In the genomic region with DNA sequence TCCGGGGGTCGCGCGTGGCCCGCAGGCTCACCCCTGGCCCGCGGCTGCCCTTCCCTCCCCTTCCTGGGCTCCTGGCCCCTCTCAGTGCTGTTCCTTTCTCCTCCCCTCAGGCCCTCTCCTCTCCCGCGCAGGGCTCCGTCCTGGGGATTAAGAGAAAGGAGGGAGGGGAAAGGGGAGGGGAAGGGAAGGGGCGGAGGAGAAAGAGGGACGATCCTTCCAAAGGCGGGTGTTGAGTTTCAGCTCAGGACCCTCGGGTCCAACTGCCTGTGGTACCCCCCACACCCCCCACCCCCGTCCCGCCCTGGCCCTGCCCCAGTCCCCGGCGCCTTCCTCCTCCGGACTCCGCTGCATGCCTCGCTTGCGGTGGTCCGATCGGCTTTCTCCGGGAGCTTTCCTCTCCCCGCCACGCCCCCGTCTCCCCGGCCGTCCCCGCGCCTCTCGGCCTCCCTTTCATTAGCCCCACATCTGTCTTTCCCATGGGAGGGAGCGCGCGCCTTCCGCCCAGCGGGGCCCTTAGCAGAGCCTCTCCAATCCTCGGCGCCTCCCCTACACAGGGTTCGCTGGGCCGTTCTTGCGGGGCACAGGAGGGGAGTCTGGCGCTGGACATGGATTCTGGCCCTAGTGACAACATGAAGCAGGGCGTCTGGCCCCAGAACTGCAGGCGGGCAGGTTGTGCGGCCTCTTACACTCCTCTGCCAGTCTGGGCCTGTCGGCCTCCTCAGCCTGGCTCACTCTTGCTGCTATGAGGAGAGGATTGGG, we compare ENCODE assay signal across 1 cellular context.
TF ChIP-seq lines count a peak whose summit lies in the region.

No MANE protein-coding gene starts in this region.

TF ChIP-seq in GM23338, 12 proteins besides CTCF, POLR2A, EP300 and RAD21:
- peak; percentile 97 for TF ChIP-seq POLR2AphosphoS5 (IDR thresholded peaks at IDR 0.05; ENCODE audit: low read depth)
- TF ChIP-seq EZH2 (IDR thresholded peaks at IDR 0.05; ENCODE audit: low read depth, unreplicated experiment) = no peak
- peak; percentile 16; the same call in 1 of the 2 replicates for TF ChIP-seq NANOG (IDR thresholded peaks at IDR 0.05; ENCODE audit: borderline replicate concordance)
